Comparison of ENCODE assay signal across 1 cellular context in genomic region chr11:118659314-118659939, GRCh38.
A peak's percentile ranks its signal among the peaks of the same experiment; 100 is the strongest.
TF ChIP-seq lines count a peak whose summit lies in the region.

No MANE protein-coding gene starts in this region.

TF ChIP-seq in WTC11, 78 proteins besides CTCF, POLR2A, EP300 and RAD21 (continued from another document):
- TF ChIP-seq ZBTB43 (CRISPR knock-in tag; IDR thresholded peaks at IDR 0.05), result no peak
- no peak for TF ChIP-seq ZNF425 (CRISPR knock-in tag; conservative IDR thresholded peaks at IDR 0.05)
- TF ChIP-seq ZNF263 (CRISPR knock-in tag; IDR thresholded peaks at IDR 0.05; ENCODE audit: low read depth), result no peak
- TF ChIP-seq ZBTB21 (CRISPR knock-in tag; IDR thresholded peaks at IDR 0.05; ENCODE audit: borderline replicate concordance), result no peak
- TF ChIP-seq USF1 (CRISPR knock-in tag; IDR thresholded peaks at IDR 0.05), result 0 out of 2 replicates have a peak, but pooled peaks have one; percentile 11
- peak; percentile 72; the same call in 1 of the 2 replicates for TF ChIP-seq HMGXB4 (CRISPR knock-in tag; IDR thresholded peaks at IDR 0.05)
- TF ChIP-seq NFATC4 (CRISPR knock-in tag; IDR thresholded peaks at IDR 0.05), result no peak
- no peak for TF ChIP-seq GRHL2 (CRISPR knock-in tag; IDR thresholded peaks at IDR 0.05; ENCODE audit: insufficient replicate concordance, severe bottlenecking)
- TF ChIP-seq USF2 (CRISPR knock-in tag; IDR thresholded peaks at IDR 0.05), result no peak
- 0 out of 2 replicates have a peak, but pooled peaks have one; percentile 46 for TF ChIP-seq ERG (CRISPR knock-in tag; IDR thresholded peaks at IDR 0.05)
- no peak for TF ChIP-seq HMGA2 (CRISPR knock-in tag; IDR thresholded peaks at IDR 0.05)
- no peak for TF ChIP-seq GTF2I (CRISPR knock-in tag; conservative IDR thresholded peaks at IDR 0.05)
- no peak for TF ChIP-seq ZNF532 (CRISPR knock-in tag; IDR thresholded peaks at IDR 0.05; ENCODE audit: borderline replicate concordance)
- no peak for TF ChIP-seq NR2C2 (CRISPR knock-in tag; IDR thresholded peaks at IDR 0.05)
- TF ChIP-seq TEAD1 (CRISPR knock-in tag; IDR thresholded peaks at IDR 0.05), result peak; percentile 83; the same call in 1 of the 2 replicates
- no peak for TF ChIP-seq SOX15 (CRISPR knock-in tag; IDR thresholded peaks at IDR 0.05)
- TF ChIP-seq FOXK1 (CRISPR knock-in tag; IDR thresholded peaks at IDR 0.05), result no peak
- TF ChIP-seq EMX1 (CRISPR knock-in tag; IDR thresholded peaks at IDR 0.05), result no peak; the same call in 1 of the 2 replicates
- no peak for TF ChIP-seq E2F4 (CRISPR knock-in tag; IDR thresholded peaks at IDR 0.05; ENCODE audit: borderline replicate concordance, low read depth)
- TF ChIP-seq ZNF121 (CRISPR knock-in tag; IDR thresholded peaks at IDR 0.05), result peak; percentile 79; the same call in 1 of the 2 replicates
- no peak for TF ChIP-seq ZNF219 (CRISPR knock-in tag; IDR thresholded peaks at IDR 0.05; ENCODE audit: borderline replicate concordance)
- TF ChIP-seq SMAD3 (CRISPR knock-in tag; IDR thresholded peaks at IDR 0.05; ENCODE audit: borderline replicate concordance), result peak; percentile 35; the same call in 1 of the 2 replicates
- no peak for TF ChIP-seq ZNF671 (CRISPR knock-in tag; IDR thresholded peaks at IDR 0.05)
- no peak for TF ChIP-seq NR1H2 (CRISPR knock-in tag; IDR thresholded peaks at IDR 0.05)
